10 cellular contexts compared by ENCODE assay signal in the genomic region with DNA sequence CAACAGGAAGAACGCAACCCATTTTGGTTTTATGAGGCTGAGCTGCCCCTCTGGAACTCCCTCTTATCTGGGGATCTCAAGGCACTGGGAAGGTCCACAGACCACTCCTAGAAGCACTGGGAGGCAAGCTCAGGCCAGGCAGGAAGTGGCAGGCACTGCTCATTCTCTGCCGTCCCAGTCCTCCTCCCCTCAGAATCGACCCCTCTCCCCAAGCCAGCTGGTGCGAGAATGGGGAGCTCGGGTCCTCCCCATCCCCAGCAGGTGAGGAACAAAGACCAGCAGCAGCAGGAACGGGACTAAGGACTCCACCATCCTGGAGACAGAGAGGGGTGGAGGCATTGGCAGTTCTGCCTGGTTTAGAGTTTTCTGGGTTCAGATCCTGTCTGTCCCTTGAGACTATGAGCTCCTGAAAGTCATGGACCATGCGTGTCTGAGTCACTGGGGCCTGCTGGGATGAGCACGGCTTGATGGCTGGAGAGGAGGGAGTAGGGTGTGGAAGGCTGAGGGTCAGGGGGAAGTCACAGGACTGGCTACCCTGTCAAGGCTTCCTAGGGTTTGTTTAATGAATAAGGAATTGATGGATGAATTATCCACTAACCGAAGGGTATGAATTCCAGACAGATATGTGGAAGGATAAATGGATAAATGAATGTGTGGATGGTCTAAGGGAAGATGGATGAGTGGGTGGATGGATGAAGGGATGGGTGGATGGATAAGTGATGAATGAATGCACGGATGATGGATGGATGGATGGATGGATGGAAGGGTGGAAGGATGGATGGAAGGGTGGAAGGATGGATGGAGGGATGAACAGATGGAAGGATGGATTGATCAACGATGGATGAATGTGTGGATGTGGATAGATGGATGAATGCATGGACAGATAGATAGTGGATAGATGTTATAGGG. TPM values are rescaled to one million over a fixed set of nuclear protein-coding genes. Genes with fewer than 3 reads are reported as not detected.
DNase-seq lines count a peak whose midpoint lies in the region; ATAC-seq, FAIRE-seq and TF ChIP-seq lines count a peak whose summit lies in the region.
"Had no signal": no experiment of that assay in that cellular context is flagged by ENCODE, and none has a peak within 500 bp of the region (broad histone marks: within the 10 kb centered on the region; RNA-seq: fewer than 3 reads in every experiment).

No MANE protein-coding gene starts in this region.

- TF ChIP-seq CTCF in Loucy (conservative IDR thresholded peaks at IDR 0.05; ENCODE audit: low read length) (no peak), mammary epithelial cell (conservative IDR thresholded peaks at IDR 0.05 in 1 of 2, IDR thresholded peaks at IDR 0.05 in 1 of 2; ENCODE audit: extremely low read depth in 1 of 2, insufficient read depth in 1 of 2, low read depth in 1 of 2, low read length in 2 of 2) (no peak)

- H3K27ac Mint-ChIP-seq in activated CD4-positive, alpha-beta T cell treated with anti-CD3 and anti-CD28 coated beads, Interleukin-2, amount 10 ng/mL, durations not matched to agents 24 days and 14 days: peak overlapping the region; percentile 60
- H3K27ac Mint-ChIP-seq in activated CD4-positive, alpha-beta T cell treated with anti-CD3 and anti-CD28 coated beads for 36 hours: no peak overlapping the region

- in situ Hi-C loops in mammary epithelial cell (cut with MboI; ENCODE audit: low sequenced_read_pairs in 2 of 2): no loop called here

- no peak overlapping the region for H3K27ac ChIP-seq in mammary epithelial cell (ENCODE audit: insufficient read depth, low read depth, low read length)
- H3K27ac ChIP-seq: SK-N-MC had no signal

- no peaks in the 10 kb centered on the region for H3K27me3 ChIP-seq in Loucy (ENCODE audit: insufficient read depth, low read length, poor library complexity, severe bottlenecking)
- no peaks in the 10 kb centered on the region for H3K27me3 ChIP-seq in mammary epithelial cell (ENCODE audit: insufficient read depth, low read length)
- H3K27me3 ChIP-seq: heart right ventricle had no signal

- H3K4me1 ChIP-seq in Loucy (ENCODE audit: insufficient read depth, low read length, poor library complexity, severe bottlenecking): peaks cover 76% of the 10 kb centered on the region
- peaks cover 67% of the 10 kb centered on the region for H3K4me1 ChIP-seq in mammary epithelial cell (ENCODE audit: insufficient read depth, low read length)

- H4K20me1 ChIP-seq in Loucy (ENCODE audit: insufficient read depth, low read length, poor library complexity, severe bottlenecking): no peaks in the 10 kb centered on the region
- H4K20me1 ChIP-seq in mammary epithelial cell (ENCODE audit: insufficient read depth, low read length): no peaks in the 10 kb centered on the region

- H3F3A ChIP-seq in Loucy (ENCODE audit: low read depth): no peaks in the 10 kb centered on the region

- no peak for FAIRE-seq in frontal cortex (lab: Jason Lieb, UNC)

- BruUV-seq in mammary epithelial cell (replicated peaks; lab: Mats Ljungman, UMichigan): no TSS peak

- CTCF ChIA-PET in activated CD4-positive, alpha-beta T cell treated with anti-CD3 and anti-CD28 coated beads for 36 hours (lab: Charles Lee): no interaction called here
- CTCF ChIA-PET in mammary epithelial cell (lab: Charles Lee; ENCODE audit: low non-redundant PET): no interaction called here

- no peaks in the 10 kb centered on the region for H3K36me3 ChIP-seq in Loucy (ENCODE audit: insufficient read depth, low read length)
- no peaks in the 10 kb centered on the region for H3K36me3 ChIP-seq in mammary epithelial cell (ENCODE audit: insufficient read depth, low read length)
- H3K36me3 ChIP-seq: heart right ventricle had no signal

- no peak for DNase-seq in activated CD4-positive, alpha-beta T cell treated with anti-CD3 and anti-CD28 coated beads, Interleukin-2, amount 10 ng/mL, durations not matched to agents 24 days and 14 days
- DNase-seq in activated CD4-positive, alpha-beta T cell treated with anti-CD3 and anti-CD28 coated beads for 36 hours: no peak
- DNase-seq in mammary epithelial cell (peak; percentile 52), renal cortical epithelial cell (ENCODE audit: low read depth) (peak; percentile 47), NCI-H510A treated with DMSO at 0.1 percent for 48 hours (lab: John Stamatoyannopoulos, UW) (no peak), frontal cortex (ENCODE audit: low spot score in 2 of 2) (no peak), NCI-H1436 (lab: John Stamatoyannopoulos, UW) (no peak)
- DNase-seq: heart right ventricle had no signal

- H3K9ac ChIP-seq in Loucy (ENCODE audit: low read depth, low read length, poor library complexity, severe bottlenecking) (no peak overlapping the region), mammary epithelial cell (ENCODE audit: insufficient read depth, low read length) (no peak overlapping the region)

- intact Hi-C loops in activated CD4-positive, alpha-beta T cell treated with anti-CD3 and anti-CD28 coated beads, Interleukin-2, amount 10 ng/mL, durations not matched to agents 24 days and 14 days (cut with micrococcal nuclease): no loop called here
- intact Hi-C loops in activated CD4-positive, alpha-beta T cell treated with anti-CD3 and anti-CD28 coated beads for 36 hours (cut with DNase I, micrococcal nuclease): loop anchor here in 1 of 2 experiments (5.0 kb wide), 1 partner anchor 127 kb away; no protein-coding TSS in a partner anchor
- intact Hi-C loops in mammary epithelial cell (cut with micrococcal nuclease): no loop called here

- H3K79me2 ChIP-seq in Loucy (ENCODE audit: insufficient read depth, low read length): no peaks in the 10 kb centered on the region
- H3K79me2 ChIP-seq in mammary epithelial cell (ENCODE audit: insufficient read depth, low read length): no peaks in the 10 kb centered on the region

- H3K9me3 Mint-ChIP-seq in activated CD4-positive, alpha-beta T cell treated with anti-CD3 and anti-CD28 coated beads, Interleukin-2, amount 10 ng/mL, durations not matched to agents 24 days and 14 days: peaks cover 4% of the 10 kb centered on the region
- H3K9me3 Mint-ChIP-seq in activated CD4-positive, alpha-beta T cell treated with anti-CD3 and anti-CD28 coated beads for 36 hours (ENCODE audit: low read depth): no peaks in the 10 kb centered on the region

- H3K4me2 ChIP-seq in Loucy (ENCODE audit: low read depth, low read length, poor library complexity, severe bottlenecking) (peak overlapping the region; percentile 61), mammary epithelial cell (ENCODE audit: insufficient read depth, low read depth, low read length) (no peak overlapping the region)

- H3K9me3 ChIP-seq in Loucy (ENCODE audit: insufficient read depth, low read depth, low read length) (no peaks in the 10 kb centered on the region), mammary epithelial cell (replicated peaks; ENCODE audit: insufficient read depth, low read length) (no peaks in the 10 kb centered on the region)

- no peak overlapping the region for H2AFZ ChIP-seq in Loucy (ENCODE audit: low read length)
- no peak overlapping the region for H2AFZ ChIP-seq in mammary epithelial cell (ENCODE audit: low read depth, low read length)

- peaks cover 56% of the 10 kb centered on the region for H3K4me1 Mint-ChIP-seq in activated CD4-positive, alpha-beta T cell treated with anti-CD3 and anti-CD28 coated beads, Interleukin-2, amount 10 ng/mL, durations not matched to agents 24 days and 14 days
- H3K4me1 Mint-ChIP-seq in activated CD4-positive, alpha-beta T cell treated with anti-CD3 and anti-CD28 coated beads for 36 hours: peaks cover 45% of the 10 kb centered on the region

- H3K4me3 Mint-ChIP-seq in activated CD4-positive, alpha-beta T cell treated with anti-CD3 and anti-CD28 coated beads, Interleukin-2, amount 10 ng/mL, durations not matched to agents 24 days and 14 days: no peak overlapping the region
- H3K4me3 Mint-ChIP-seq in activated CD4-positive, alpha-beta T cell treated with anti-CD3 and anti-CD28 coated beads for 36 hours: no peak overlapping the region

- dilution Hi-C loops in mammary epithelial cell (cut with HindIII; ENCODE audit: low sequenced_read_pairs): no loop called here

- H3K27me3 Mint-ChIP-seq in activated CD4-positive, alpha-beta T cell treated with anti-CD3 and anti-CD28 coated beads, Interleukin-2, amount 10 ng/mL, durations not matched to agents 24 days and 14 days: no peaks in the 10 kb centered on the region
- H3K27me3 Mint-ChIP-seq in activated CD4-positive, alpha-beta T cell treated with anti-CD3 and anti-CD28 coated beads for 36 hours: peaks cover 4% of the 10 kb centered on the region

- POLR2A ChIA-PET in activated CD4-positive, alpha-beta T cell treated with anti-CD3 and anti-CD28 coated beads for 36 hours (lab: Charles Lee): interaction anchor here (0.6 kb wide), 1 partner anchor 9 kb away, joined by 3 read pairs; no protein-coding TSS in a partner anchor

- ATAC-seq in activated CD4-positive, alpha-beta T cell treated with anti-CD3 and anti-CD28 coated beads for 36 hours: no peak
- ATAC-seq: heart right ventricle had no signal

- H3K4me3 ChIP-seq in Loucy (ENCODE audit: low read length, poor library complexity, severe bottlenecking) (peak overlapping the region; percentile 16), mammary epithelial cell (replicated peaks in 1 of 3; ENCODE audit: insufficient read depth in 1 of 3, low read depth in 2 of 3, low read length in 3 of 3) (no peak overlapping the region)
- H3K4me3 ChIP-seq: heart right ventricle, SK-N-MC had no signal

- 86% methylated on average over 11 of the region's 11 CpGs for WGBS in mammary epithelial cell (ENCODE audit: low coverage, missing lambda C conversion rate)

- peaks cover 1% of the 10 kb centered on the region for H3K36me3 Mint-ChIP-seq in activated CD4-positive, alpha-beta T cell treated with anti-CD3 and anti-CD28 coated beads, Interleukin-2, amount 10 ng/mL, durations not matched to agents 24 days and 14 days (ENCODE audit: low read depth)
- H3K36me3 Mint-ChIP-seq in activated CD4-positive, alpha-beta T cell treated with anti-CD3 and anti-CD28 coated beads for 36 hours (ENCODE audit: low read depth): no peaks in the 10 kb centered on the region

- H3K9me2 ChIP-seq in Loucy (replicated peaks; ENCODE audit: low read depth, low read length): no peaks in the 10 kb centered on the region

RNA-seq across cellular contexts. Expression of gene MYEOV, which starts 6.4 kb away (rescaled TPM):
- total RNA-seq in activated CD4-positive, alpha-beta T cell treated with anti-CD3 and anti-CD28 coated beads, Interleukin-2, amount 10 ng/mL, durations not matched to agents 24 days and 14 days: 0.21 and 0.83 TPM in 2 replicates
- total RNA-seq in activated CD4-positive, alpha-beta T cell treated with anti-CD3 and anti-CD28 coated beads for 36 hours: not detected
- under 1 TPM; 0.67 to 0.75 TPM for total RNA-seq in mammary epithelial cell
- polyA plus RNA-seq in mammary epithelial cell: 0.59 TPM
- 2.2 TPM for polyA minus RNA-seq in mammary epithelial cell
- 0.25 and 13.5 TPM in 2 replicates for total RNA-seq in renal cortical epithelial cell
- total RNA-seq in frontal cortex: not detected
- total RNA-seq: heart right ventricle had no signal

Comparison
In these comparisons a context has a peak if more than half of its experiments do, and no peak if none do; other contexts are left out.
1. DNase-seq: peak in mammary epithelial cell (single experiment) and renal cortical epithelial cell (single experiment); none in activated CD4-positive, alpha-beta T cell treated with anti-CD3 and anti-CD28 coated beads, Interleukin-2, amount 10 ng/mL, durations not matched to agents 24 days and 14 days (single experiment), activated CD4-positive, alpha-beta T cell treated with anti-CD3 and anti-CD28 coated beads for 36 hours (single experiment), NCI-H510A treated with DMSO at 0.1 percent for 48 hours (single experiment), frontal cortex (0 of 2) and NCI-H1436 (single experiment).